8 cellular contexts compared by ENCODE assay signal in the genomic region with DNA sequence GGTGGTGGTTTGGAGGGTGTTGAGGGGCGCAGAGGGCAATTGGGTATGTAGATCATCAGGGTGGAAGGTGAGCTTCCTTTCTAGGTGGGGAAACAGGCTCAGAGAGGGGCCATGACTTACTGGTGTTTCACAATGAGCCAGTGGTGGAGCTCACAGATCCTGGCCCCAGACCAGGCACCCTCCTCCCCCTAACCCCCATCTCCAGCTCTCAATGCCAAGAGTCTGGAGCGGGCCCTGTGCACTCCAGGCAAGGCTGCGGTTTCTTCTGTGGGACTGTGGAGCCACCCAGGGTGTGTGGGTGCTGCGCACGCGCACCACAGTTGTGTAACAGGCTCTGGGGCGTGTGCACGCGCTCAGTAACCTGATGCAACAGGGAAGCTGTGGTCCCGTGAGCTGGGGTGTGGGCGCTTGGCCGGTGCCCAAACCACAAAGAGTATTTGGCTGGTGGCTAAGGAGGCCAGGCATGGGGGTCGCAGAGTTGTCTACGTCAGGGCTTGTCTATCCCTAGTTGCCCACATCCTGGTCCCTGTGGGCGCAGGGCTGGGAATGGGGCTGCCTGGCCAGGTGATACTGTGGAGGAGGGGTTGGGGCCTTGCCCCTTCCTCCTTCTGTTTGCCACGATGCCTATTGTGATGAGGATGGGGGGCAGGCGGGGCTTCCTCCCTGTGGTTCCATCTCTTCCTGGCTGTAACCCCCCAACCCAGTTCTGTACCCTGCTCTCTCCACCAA. TPM values are rescaled to one million over a fixed set of nuclear protein-coding genes. Genes with fewer than 3 reads are reported as not detected.
DNase-seq lines count a peak whose midpoint lies in the region; ATAC-seq and TF ChIP-seq lines count a peak whose summit lies in the region.

No MANE protein-coding gene starts in this region.

- no peaks in the 10 kb centered on the region for H3K4me1 ChIP-seq in mesendoderm (ENCODE audit: control insufficient read depth, low read depth, low read length)

- H4K5ac ChIP-seq in mesendoderm (ENCODE audit: low read length), result no peak overlapping the region

- TF ChIP-seq POLR2A in erythroblast (IDR thresholded peaks at IDR 0.05; ENCODE audit: low read length), result peak; percentile 88

- H3K9ac ChIP-seq in mesendoderm (ENCODE audit: low read length), result no peak overlapping the region

- peak; percentile 76 for ATAC-seq in GM18502 (IDR thresholded peaks at IDR 0.05; ENCODE audit: poor library complexity, unreplicated experiment)
- peak; percentile 48 for ATAC-seq in HG02973 (IDR thresholded peaks at IDR 0.05; ENCODE audit: unreplicated experiment)

- no CpG with 5 or more reads among the region's 17 CpGs for WGBS in mesendoderm (ENCODE audit: extremely low coverage, insufficient coverage, low lambda C conversion rate)

- H3K4me3 ChIP-seq in mesendoderm (ENCODE audit: low read length), result no peak overlapping the region

- no peak overlapping the region for H3K18ac ChIP-seq in mesendoderm (ENCODE audit: low read length)

- H3K27ac ChIP-seq in mesendoderm (ENCODE audit: low read depth, low read length), result no peak overlapping the region

- H3K23ac ChIP-seq in mesendoderm (ENCODE audit: low read length), result no peak overlapping the region

- no peak overlapping the region for H2BK15ac ChIP-seq in mesendoderm (replicated peaks; ENCODE audit: low read depth)

- no peak overlapping the region for H3K4me2 ChIP-seq in mesendoderm (ENCODE audit: low read length)

- no peaks in the 10 kb centered on the region for H3K36me3 ChIP-seq in mesendoderm (ENCODE audit: control insufficient read depth, insufficient read depth, low read length)

- H3K79me2 ChIP-seq in mesendoderm (ENCODE audit: control insufficient read depth, insufficient read depth, low read length), result no peaks in the 10 kb centered on the region

- H3K4ac ChIP-seq in mesendoderm (ENCODE audit: low read depth, low read length), result no peak overlapping the region

- H2BK5ac ChIP-seq in mesendoderm (ENCODE audit: low read length), result no peak overlapping the region

- H3K27me3 ChIP-seq in mesendoderm (ENCODE audit: insufficient read depth, low read length, poor library complexity), result no peaks in the 10 kb centered on the region

- H2AK5ac ChIP-seq in mesendoderm (ENCODE audit: low read length), result no peak overlapping the region

- no peak overlapping the region for H2BK120ac ChIP-seq in mesendoderm (ENCODE audit: low read depth, low read length)

- no peak overlapping the region for H4K8ac ChIP-seq in mesendoderm (ENCODE audit: low read depth, low read length)

- no peak overlapping the region for H3K56ac ChIP-seq in mesendoderm (ENCODE audit: low read length)

- no peaks in the 10 kb centered on the region for H3K79me1 ChIP-seq in mesendoderm (ENCODE audit: low read length)

- intact Hi-C loops in posterior vena cava (cut with DNase I), result loop anchor here (2.0 to 5.0 kb wide), 2 partner anchors 32 to 352 kb away; no protein-coding TSS in a partner anchor

- peak; percentile 36 for DNase-seq in NCI-H526 treated with DMSO at 0.1 percent for 48 hours (lab: John Stamatoyannopoulos, UW)
- DNase-seq in activated CD8-positive, alpha-beta memory T cell treated with anti-CD3 and anti-CD28 coated beads for 24 hours, result peak; percentile 93
- peak; percentile 99 for DNase-seq in erythroblast (lab: John Stamatoyannopoulos, UW)
- peak; percentile 96 for DNase-seq in posterior vena cava (ENCODE audit: low spot score)
- DNase-seq in mesendoderm, result no peak
- DNase-seq in RKO (ENCODE audit: low spot score), result no peak

RNA-seq across cellular contexts. Expression of gene MRPS18A, which starts 37.5 kb away (rescaled TPM):
- 10 to 100 TPM; 25.4 to 28.2 TPM for total RNA-seq in posterior vena cava
- polyA plus RNA-seq in mesendoderm (2013, experiment 1 of 2), result 72.3 TPM
- 71.9 TPM for polyA plus RNA-seq in mesendoderm (2013, experiment 2 of 2)

RNA-seq across cellular contexts. Expression of gene VEGFA, which starts 44.9 kb away (rescaled TPM):
- total RNA-seq in posterior vena cava, result 10 to 100 TPM; 88.4 to 91.7 TPM
- polyA plus RNA-seq in mesendoderm (2013, experiment 1 of 2), result 27.0 TPM
- polyA plus RNA-seq in mesendoderm (2013, experiment 2 of 2), result 29.4 TPM

Comparison
In these comparisons a context has a peak if more than half of its experiments do, and no peak if none do; other contexts are left out.
1. DNase-seq: peak in NCI-H526 treated with DMSO at 0.1 percent for 48 hours (single experiment), activated CD8-positive, alpha-beta memory T cell treated with anti-CD3 and anti-CD28 coated beads for 24 hours (single experiment), erythroblast (2 of 2) and posterior vena cava (single experiment); none in mesendoderm (single experiment) and RKO (single experiment).